8 cellular contexts compared by ENCODE assay signal in the genomic region with DNA sequence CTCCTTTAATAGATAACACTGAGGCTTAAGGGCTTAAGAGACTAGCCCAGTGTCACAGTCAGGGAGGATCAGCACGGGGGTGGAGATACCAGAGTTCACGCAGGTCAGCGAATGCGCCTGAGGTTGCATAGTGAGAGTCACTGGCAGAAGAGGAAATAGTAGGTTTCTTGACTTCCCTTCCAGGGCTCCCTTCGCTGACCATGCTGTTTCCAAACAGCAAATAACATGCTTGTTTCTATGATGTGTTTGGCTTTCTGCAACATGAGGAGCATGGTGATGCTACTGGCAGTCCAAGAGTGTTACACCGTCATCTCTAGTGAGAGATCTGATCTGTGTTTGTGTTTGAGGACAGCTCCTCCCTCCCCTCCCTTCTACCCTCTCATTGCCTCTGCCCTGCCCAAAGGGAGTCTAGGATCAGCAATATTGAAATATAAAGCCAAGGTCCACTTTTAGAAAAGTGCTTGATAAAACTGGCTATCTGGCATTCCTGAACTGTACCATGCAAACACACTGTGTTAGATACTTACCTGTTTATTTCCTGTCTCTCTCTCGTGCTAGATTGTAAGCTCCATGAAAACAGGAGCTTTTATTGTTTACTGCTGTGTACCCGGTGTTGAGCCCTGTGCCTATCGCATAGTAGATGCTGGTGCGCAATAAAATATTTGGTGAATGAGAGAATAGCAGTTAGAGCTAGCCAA. TPM values are rescaled to one million over a fixed set of nuclear protein-coding genes. Genes with fewer than 3 reads are reported as not detected.
DNase-seq lines count a peak whose midpoint lies in the region; ATAC-seq and TF ChIP-seq lines count a peak whose summit lies in the region.

No MANE protein-coding gene starts in this region.

- no peaks in the 10 kb centered on the region for H3K27me3 Mint-ChIP-seq in activated T-cell treated with anti-CD3 and anti-CD28 coated beads, Interleukin-2, amount 50 U/mL, for 72 hours (ENCODE audit: low read depth)
- no peaks in the 10 kb centered on the region for H3K27me3 Mint-ChIP-seq in chondrocyte (ENCODE audit: low read depth)

- peak overlapping the region; percentile 60 to 68 for H3K4me3 Mint-ChIP-seq in activated T-cell treated with anti-CD3 and anti-CD28 coated beads, Interleukin-2, amount 50 U/mL, for 72 hours
- H3K4me3 Mint-ChIP-seq in chondrocyte (ENCODE audit: unreplicated experiment) = no peak overlapping the region

- peak overlapping the region; percentile 24 for H3K27ac Mint-ChIP-seq in activated T-cell treated with anti-CD3 and anti-CD28 coated beads, Interleukin-2, amount 50 U/mL, for 72 hours
- no peak overlapping the region for H3K27ac Mint-ChIP-seq in chondrocyte (ENCODE audit: unreplicated experiment)

- DNase-seq in activated T-cell treated with anti-CD3 and anti-CD28 coated beads, Interleukin-2, amount 50 U/mL, for 72 hours = peak; percentile 34 to 47
- peak; percentile 38 for DNase-seq in mucosa of gallbladder (ENCODE audit: low spot score)
- no peak for DNase-seq in chondrocyte (ENCODE audit: low spot score)
- no peak for DNase-seq in dermis blood vessel endothelial cell
- no peak for DNase-seq in OCI-M2 (lab: John Stamatoyannopoulos, UW; ENCODE audit: unreplicated experiment)
- DNase-seq in G401 (ENCODE audit: low spot score) = no peak

- no peaks in the 10 kb centered on the region for H3K9me3 Mint-ChIP-seq in activated T-cell treated with anti-CD3 and anti-CD28 coated beads, Interleukin-2, amount 50 U/mL, for 72 hours
- H3K9me3 Mint-ChIP-seq in chondrocyte (ENCODE audit: low read depth) = no peaks in the 10 kb centered on the region

- no peak for TF ChIP-seq CTCF in chondrocyte (IDR thresholded peaks at IDR 0.05)

- ATAC-seq in GM19043 (IDR thresholded peaks at IDR 0.05; ENCODE audit: low read depth, unreplicated experiment) (peak; percentile 68), HG03442 (IDR thresholded peaks at IDR 0.05; ENCODE audit: unreplicated experiment) (peak; percentile 88)
- peak; percentile 64 to 86 for ATAC-seq in activated T-cell treated with anti-CD3 and anti-CD28 coated beads, Interleukin-2, amount 50 U/mL, for 72 hours (replicated peaks in 1 of 2)

- H3K4me1 Mint-ChIP-seq in activated T-cell treated with anti-CD3 and anti-CD28 coated beads, Interleukin-2, amount 50 U/mL, for 72 hours (ENCODE audit: low read depth) = peaks cover 69% of the 10 kb centered on the region
- peaks cover 63% of the 10 kb centered on the region for H3K4me1 Mint-ChIP-seq in chondrocyte (ENCODE audit: low read depth)

- H3K36me3 Mint-ChIP-seq in activated T-cell treated with anti-CD3 and anti-CD28 coated beads, Interleukin-2, amount 50 U/mL, for 72 hours (ENCODE audit: insufficient read depth in 2 of 2) = peaks cover 2 to 5% of the 10 kb centered on the region in 2 donors
- H3K36me3 Mint-ChIP-seq in chondrocyte (ENCODE audit: low read depth) = peaks cover 15% of the 10 kb centered on the region

- in situ Hi-C loops in G401 (cut with HindIII; ENCODE audit: low sequenced_read_pairs) = no loop called here

RNA-seq across cellular contexts. Expression of a gene that starts 12.3 kb away (rescaled TPM):
- 10 to 100 TPM; 35.3 to 38.5 TPM for total RNA-seq in activated T-cell treated with anti-CD3 and anti-CD28 coated beads, Interleukin-2, amount 50 U/mL, for 72 hours
- 47.9 TPM for total RNA-seq in mucosa of gallbladder
- 62.3 to 82.5 TPM (median 66.0 TPM) in 3 replicates for total RNA-seq in chondrocyte
- 23.7 and 25.5 TPM in 2 replicates for total RNA-seq in dermis blood vessel endothelial cell
- total RNA-seq in G401 (2014; rRNA removed; shearing (Covaris generic)) = 65.7 and 78.6 TPM in 2 replicates

Comparison
In these comparisons a context has a peak if more than half of its experiments do, and no peak if none do; other contexts are left out.
1. DNase-seq: peak in activated T-cell treated with anti-CD3 and anti-CD28 coated beads, Interleukin-2, amount 50 U/mL, for 72 hours (2 of 2) and mucosa of gallbladder (single experiment); none in chondrocyte (single experiment), dermis blood vessel endothelial cell (single experiment), OCI-M2 (single experiment) and G401 (single experiment).
2. Peak in every context shown above with its lines, with median percentiles within 50 percentile points of each other: ATAC-seq.